In genomic region chr7:12137283-12137682, GRCh38 we compare ENCODE assay signal across 18 cellular contexts.
"Had no signal": no experiment of that assay in that cellular context is flagged by ENCODE, and none has a peak within 500 bp of the region (broad histone marks: within the 10 kb centered on the region; RNA-seq: fewer than 3 reads in every experiment).

No MANE protein-coding gene starts in this region.

- H3K27me3 ChIP-seq: body of pancreas, colonic mucosa, hepatocyte, right lobe of liver, suprapubic skin had no signal

- ATAC-seq: activated T-helper 17 cell treated with anti-CD3 and anti-CD28 coated beads, Interleukin-2, amount 50 U/mL, for 72 hours; body of pancreas; esophagus mucosa; natural killer cell treated with Interleukin-12 subunit alpha and Interleukin-12 subunit beta and Interleukin-15 and Interleukin-18, amount 100 ng/mL, for 72 hours; right lobe of liver; T-cell had no signal

- H3K79me2 ChIP-seq: hepatocyte had no signal

- DNase-seq: activated CD4-positive, CD25-positive, alpha-beta regulatory T cell treated with anti-CD3 and anti-CD28 coated beads, Interleukin-2, amount 50 U/mL, for 72 hours; activated naive CD4-positive, alpha-beta T cell treated with anti-CD3 and anti-CD28 coated beads for 36 hours; amniotic stem cell; body of pancreas; central memory CD4-positive, alpha-beta T cell; colonic mucosa; kidney; left ventricle myocardium inferior; nucleus accumbens; right lobe of liver; T-cell; T-helper 9 cell had no signal

- H3K4me1 ChIP-seq: body of pancreas, colonic mucosa, left ventricle myocardium inferior, prostate gland, right lobe of liver, suprapubic skin had no signal

- H3K4me2 ChIP-seq: hepatocyte had no signal

- H3K27ac ChIP-seq: body of pancreas, colonic mucosa, hepatocyte, left ventricle myocardium inferior, prostate gland, right lobe of liver, suprapubic skin had no signal

- H3K9me3 ChIP-seq: body of pancreas, colonic mucosa, prostate gland, right lobe of liver, suprapubic skin had no signal

- H2AFZ ChIP-seq: hepatocyte had no signal

- H3K36me3 ChIP-seq: colonic mucosa, left ventricle myocardium inferior, prostate gland, right lobe of liver, suprapubic skin had no signal

- H3K4me3 ChIP-seq: body of pancreas, colonic mucosa, hepatocyte, left ventricle myocardium inferior, prostate gland, right lobe of liver, suprapubic skin had no signal
